ENCODE assay signal across 13 cellular contexts in the genomic region with DNA sequence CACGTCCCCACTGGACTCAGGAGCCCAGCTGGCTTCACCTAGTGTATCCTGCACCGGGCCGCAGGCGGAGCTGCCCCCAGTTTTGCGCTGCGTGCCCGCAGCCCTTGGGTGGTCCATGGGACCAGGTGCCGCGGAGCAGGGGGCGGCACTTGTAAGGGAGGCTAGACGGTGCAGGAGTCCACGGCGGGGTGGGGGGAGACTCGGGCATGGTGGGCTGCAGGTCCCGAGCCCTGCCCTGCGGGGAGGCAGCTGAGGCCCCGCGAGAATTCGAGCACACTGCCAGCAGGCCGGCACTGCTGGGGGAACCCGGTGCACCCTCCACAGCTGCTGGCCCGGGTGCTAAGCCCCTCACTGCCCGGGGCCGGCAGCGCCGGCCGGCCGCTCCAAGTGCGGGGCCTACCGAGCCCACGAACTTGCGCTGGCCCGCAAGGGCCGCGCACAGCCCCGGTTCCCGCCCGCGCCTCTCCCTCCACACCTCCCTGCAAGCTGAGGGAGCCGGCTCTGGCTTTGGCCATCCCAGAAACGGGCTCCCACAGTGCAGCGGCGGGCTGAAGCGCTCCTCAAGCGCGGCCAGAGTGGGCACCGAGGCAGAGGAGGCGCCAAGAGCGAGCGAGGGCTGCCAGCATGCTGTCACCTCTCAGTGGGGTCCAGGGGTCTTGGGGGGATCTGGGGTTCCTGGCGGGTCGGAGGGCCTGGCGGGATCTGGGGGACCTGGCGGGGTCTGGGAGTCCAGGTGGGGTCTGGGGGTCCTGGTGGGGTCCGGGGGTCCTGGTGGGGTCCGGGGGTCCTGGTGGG.
"Had no signal": no experiment of that assay in that cellular context is flagged by ENCODE, and none has a peak within 500 bp of the region (broad histone marks: within the 10 kb centered on the region; RNA-seq: fewer than 3 reads in every experiment).

No MANE protein-coding gene starts in this region.

- H3K36me3 Mint-ChIP-seq: naive thymus-derived CD4-positive, alpha-beta T cell had no signal

- H3K27ac ChIP-seq: epithelial cell of prostate, esophagus squamous epithelium, gastroesophageal sphincter, left lung, skin epidermis, tibial nerve had no signal

- H3K36me3 ChIP-seq: esophagus squamous epithelium, gastroesophageal sphincter, left lung, tibial nerve had no signal

- H3K27ac Mint-ChIP-seq: naive thymus-derived CD4-positive, alpha-beta T cell; nephron progenitor cell had no signal

- DNase-seq: effector memory CD4-positive, alpha-beta T cell; esophagus squamous epithelium; foreskin fibroblast; glutamatergic neuron; naive thymus-derived CD4-positive, alpha-beta T cell; nephron progenitor cell; stimulated activated naive CD4-positive, alpha-beta T cell treated with Interleukin-2 at 50 U/mL for 16 hours had no signal

- H3K4me3 ChIP-seq: esophagus squamous epithelium, gastroesophageal sphincter, left lung, skin epidermis, tibial nerve had no signal

- H3K4me3 Mint-ChIP-seq: naive thymus-derived CD4-positive, alpha-beta T cell; nephron progenitor cell had no signal

- ATAC-seq: gastroesophageal sphincter; left lung; naive thymus-derived CD4-positive, alpha-beta T cell; sciatic nerve had no signal

- H3K9me3 ChIP-seq: esophagus squamous epithelium, gastroesophageal sphincter, left lung, tibial nerve had no signal

- H3K9me3 Mint-ChIP-seq: naive thymus-derived CD4-positive, alpha-beta T cell had no signal

- H3K27me3 Mint-ChIP-seq: naive thymus-derived CD4-positive, alpha-beta T cell had no signal
